In the genomic region with DNA sequence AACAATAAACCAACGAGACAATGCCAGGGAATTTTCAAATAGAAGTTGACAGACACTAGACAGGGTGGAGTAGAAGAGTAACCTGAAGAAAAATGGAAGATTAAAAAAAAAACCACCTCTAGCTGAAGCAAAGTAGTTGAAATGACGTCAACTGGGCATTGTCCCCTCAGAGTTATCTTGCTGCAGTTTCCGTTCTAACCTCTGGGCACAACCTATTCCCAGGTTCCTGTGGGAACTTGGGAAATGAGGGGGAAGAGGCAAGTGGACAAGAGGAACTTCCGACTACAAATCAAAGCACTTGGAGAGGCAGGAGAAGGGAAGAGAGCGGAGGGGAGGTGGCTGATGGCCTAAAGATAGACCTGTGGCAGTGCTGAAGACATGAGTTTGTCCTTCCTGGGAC, we compare ENCODE assay signal across 2 cellular contexts.
TF ChIP-seq lines count a peak whose summit lies in the region.

No MANE protein-coding gene starts in this region.

TF ChIP-seq in liver, 16 proteins besides CTCF, POLR2A, EP300 and RAD21:
- TF ChIP-seq, protein P1, sequence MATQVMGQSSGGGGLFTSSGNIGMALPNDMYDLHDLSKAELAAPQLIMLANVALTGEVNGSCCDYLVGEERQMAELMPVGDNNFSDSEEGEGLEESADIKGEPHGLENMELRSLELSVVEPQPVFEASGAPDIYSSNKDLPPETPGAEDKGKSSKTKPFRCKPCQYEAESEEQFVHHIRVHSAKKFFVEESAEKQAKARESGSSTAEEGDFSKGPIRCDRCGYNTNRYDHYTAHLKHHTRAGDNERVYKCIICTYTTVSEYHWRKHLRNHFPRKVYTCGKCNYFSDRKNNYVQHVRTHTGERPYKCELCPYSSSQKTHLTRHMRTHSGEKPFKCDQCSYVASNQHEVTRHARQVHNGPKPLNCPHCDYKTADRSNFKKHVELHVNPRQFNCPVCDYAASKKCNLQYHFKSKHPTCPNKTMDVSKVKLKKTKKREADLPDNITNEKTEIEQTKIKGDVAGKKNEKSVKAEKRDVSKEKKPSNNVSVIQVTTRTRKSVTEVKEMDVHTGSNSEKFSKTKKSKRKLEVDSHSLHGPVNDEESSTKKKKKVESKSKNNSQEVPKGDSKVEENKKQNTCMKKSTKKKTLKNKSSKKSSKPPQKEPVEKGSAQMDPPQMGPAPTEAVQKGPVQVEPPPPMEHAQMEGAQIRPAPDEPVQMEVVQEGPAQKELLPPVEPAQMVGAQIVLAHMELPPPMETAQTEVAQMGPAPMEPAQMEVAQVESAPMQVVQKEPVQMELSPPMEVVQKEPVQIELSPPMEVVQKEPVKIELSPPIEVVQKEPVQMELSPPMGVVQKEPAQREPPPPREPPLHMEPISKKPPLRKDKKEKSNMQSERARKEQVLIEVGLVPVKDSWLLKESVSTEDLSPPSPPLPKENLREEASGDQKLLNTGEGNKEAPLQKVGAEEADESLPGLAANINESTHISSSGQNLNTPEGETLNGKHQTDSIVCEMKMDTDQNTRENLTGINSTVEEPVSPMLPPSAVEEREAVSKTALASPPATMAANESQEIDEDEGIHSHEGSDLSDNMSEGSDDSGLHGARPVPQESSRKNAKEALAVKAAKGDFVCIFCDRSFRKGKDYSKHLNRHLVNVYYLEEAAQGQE (IDR thresholded peaks at IDR 0.05) = no peak
- peak; percentile 65 for TF ChIP-seq NR2F2 (IDR thresholded peaks at IDR 0.05)
TF ChIP-seq in liver: peak in this region for 1.

TF ChIP-seq in HepG2, 621 proteins besides CTCF, POLR2A, EP300 and RAD21 (continued from another document):
- TF ChIP-seq GABPA (IDR thresholded peaks at IDR 0.05; ENCODE audit: low read depth, low read length) = no peak
- TF ChIP-seq GABPA (CRISPR knock-in tag; IDR thresholded peaks at IDR 0.05; ENCODE audit: low read depth) = no peak
- TF ChIP-seq ETV5 (CRISPR knock-in tag; IDR thresholded peaks at IDR 0.05; ENCODE audit: borderline replicate concordance) = no peak
- TF ChIP-seq, protein P2, sequence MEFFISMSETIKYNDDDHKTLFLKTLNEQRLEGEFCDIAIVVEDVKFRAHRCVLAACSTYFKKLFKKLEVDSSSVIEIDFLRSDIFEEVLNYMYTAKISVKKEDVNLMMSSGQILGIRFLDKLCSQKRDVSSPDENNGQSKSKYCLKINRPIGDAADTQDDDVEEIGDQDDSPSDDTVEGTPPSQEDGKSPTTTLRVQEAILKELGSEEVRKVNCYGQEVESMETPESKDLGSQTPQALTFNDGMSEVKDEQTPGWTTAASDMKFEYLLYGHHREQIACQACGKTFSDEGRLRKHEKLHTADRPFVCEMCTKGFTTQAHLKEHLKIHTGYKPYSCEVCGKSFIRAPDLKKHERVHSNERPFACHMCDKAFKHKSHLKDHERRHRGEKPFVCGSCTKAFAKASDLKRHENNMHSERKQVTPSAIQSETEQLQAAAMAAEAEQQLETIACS (CRISPR knock-in tag; IDR thresholded peaks at IDR 0.05) = no peak
- no peak for TF ChIP-seq PCBP1 (IDR thresholded peaks at IDR 0.05; ENCODE audit: borderline replicate concordance, low read depth, low read length)
- TF ChIP-seq ZNF781 (CRISPR knock-in tag; IDR thresholded peaks at IDR 0.05; ENCODE audit: borderline replicate concordance, not compliant biosample characterization) = no peak
- TF ChIP-seq KDM4B (CRISPR knock-in tag; IDR thresholded peaks at IDR 0.05) = no peak
- no peak for TF ChIP-seq ZBTB8A (CRISPR knock-in tag; IDR thresholded peaks at IDR 0.05; ENCODE audit: borderline replicate concordance, low read depth)
- TF ChIP-seq, protein P3, sequence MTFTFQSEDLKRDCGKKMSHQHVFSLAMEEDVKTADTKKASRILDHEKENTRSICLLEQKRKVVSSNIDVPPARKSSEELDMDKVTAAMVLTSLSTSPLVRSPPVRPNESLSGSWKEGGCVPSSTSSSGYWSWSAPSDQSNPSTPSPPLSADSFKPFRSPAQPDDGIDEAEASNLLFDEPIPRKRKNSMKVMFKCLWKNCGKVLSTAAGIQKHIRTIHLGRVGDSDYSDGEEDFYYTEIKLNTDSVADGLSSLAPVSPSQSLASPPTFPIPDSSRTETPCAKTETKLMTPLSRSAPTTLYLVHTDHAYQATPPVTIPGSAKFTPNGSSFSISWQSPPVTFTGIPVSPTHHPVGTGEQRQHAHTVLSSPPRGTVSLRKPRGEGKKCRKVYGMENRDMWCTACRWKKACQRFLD (CRISPR knock-in tag; IDR thresholded peaks at IDR 0.05; ENCODE audit: borderline replicate concordance) = no peak
- TF ChIP-seq, protein P4, sequence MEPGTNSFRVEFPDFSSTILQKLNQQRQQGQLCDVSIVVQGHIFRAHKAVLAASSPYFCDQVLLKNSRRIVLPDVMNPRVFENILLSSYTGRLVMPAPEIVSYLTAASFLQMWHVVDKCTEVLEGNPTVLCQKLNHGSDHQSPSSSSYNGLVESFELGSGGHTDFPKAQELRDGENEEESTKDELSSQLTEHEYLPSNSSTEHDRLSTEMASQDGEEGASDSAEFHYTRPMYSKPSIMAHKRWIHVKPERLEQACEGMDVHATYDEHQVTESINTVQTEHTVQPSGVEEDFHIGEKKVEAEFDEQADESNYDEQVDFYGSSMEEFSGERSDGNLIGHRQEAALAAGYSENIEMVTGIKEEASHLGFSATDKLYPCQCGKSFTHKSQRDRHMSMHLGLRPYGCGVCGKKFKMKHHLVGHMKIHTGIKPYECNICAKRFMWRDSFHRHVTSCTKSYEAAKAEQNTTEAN (CRISPR knock-in tag; conservative IDR thresholded peaks at IDR 0.05) = no peak
TF ChIP-seq in HepG2: peak in this region for 0.
